ENCODE assay signal across 21 cellular contexts in the genomic region with DNA sequence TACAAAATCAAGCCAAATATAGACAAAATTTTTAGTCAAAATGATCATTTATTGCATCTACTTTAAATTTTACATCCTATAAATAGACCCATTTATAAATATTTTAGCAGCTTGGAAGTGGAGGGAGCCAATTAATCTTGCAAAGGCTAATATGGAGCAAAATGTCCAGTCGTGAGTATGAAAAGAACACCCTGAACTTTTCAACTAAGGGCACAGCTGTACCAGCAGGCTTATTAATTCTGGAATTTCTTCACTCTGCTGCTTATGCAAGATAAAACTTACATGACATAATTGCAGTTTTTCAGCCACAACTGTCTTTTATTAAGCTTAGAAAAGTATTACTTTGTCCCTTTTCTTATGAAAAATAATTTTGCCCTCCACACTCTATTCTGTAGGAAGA. TPM values are rescaled to one million over a fixed set of nuclear protein-coding genes. Genes with fewer than 3 reads are reported as not detected.
DNase-seq lines count a peak whose midpoint lies in the region; ATAC-seq and TF ChIP-seq lines count a peak whose summit lies in the region.
"Had no signal": no experiment of that assay in that cellular context is flagged by ENCODE, and none has a peak within 500 bp of the region (broad histone marks: within the 10 kb centered on the region; RNA-seq: fewer than 3 reads in every experiment).

No MANE protein-coding gene starts in this region.

- H3K36me3 Mint-ChIP-seq in osteocyte (ENCODE audit: unreplicated experiment): no peaks in the 10 kb centered on the region
- H3K36me3 Mint-ChIP-seq: stimulated activated memory B cell treated with anti-CD40 and anti-IgM and Interleukin-4, amounts not matched to agents 10 μg/mL and 1 μg/mL and 100 μg/mL, for 72 hours had no signal

- no peaks in the 10 kb centered on the region for H3K79me2 ChIP-seq in Karpas-422 (ENCODE audit: low read length)

- H3K4me3 ChIP-seq in ascending aorta (peak overlapping the region in 1 of 2 donors; percentile 24), fibroblast of villous mesenchyme (ENCODE audit: low read depth, low read length) (no peak overlapping the region), suprapubic skin (no peak overlapping the region), Karpas-422 (ENCODE audit: low read length) (no peak overlapping the region), dorsolateral prefrontal cortex (no peak overlapping the region)
- H3K4me3 ChIP-seq: BLaER1 treated with 17β-estradiol and CSF1 and Interleukin-3, amounts not matched to agents 10 nM and 100 nM; cardiac muscle cell; skin epidermis had no signal

- no peaks in the 10 kb centered on the region for H3K27me3 Mint-ChIP-seq in osteocyte (ENCODE audit: unreplicated experiment)
- H3K27me3 Mint-ChIP-seq: stimulated activated memory B cell treated with anti-CD40 and anti-IgM and Interleukin-4, amounts not matched to agents 10 μg/mL and 1 μg/mL and 100 μg/mL, for 72 hours had no signal

- H3K4me1 Mint-ChIP-seq in osteocyte (ENCODE audit: unreplicated experiment): peaks cover 11% of the 10 kb centered on the region
- H3K4me1 Mint-ChIP-seq: endodermal cell; stimulated activated memory B cell treated with anti-CD40 and anti-IgM and Interleukin-4, amounts not matched to agents 10 μg/mL and 1 μg/mL and 100 μg/mL, for 72 hours had no signal

- H4K20me1 ChIP-seq in Karpas-422 (ENCODE audit: insufficient read depth, low read depth, low read length): no peaks in the 10 kb centered on the region
- H4K20me1 ChIP-seq: BLaER1 treated with 17β-estradiol and CSF1 and Interleukin-3, amounts not matched to agents 10 nM and 100 nM had no signal

- no peak for TF ChIP-seq POLR2A in suprapubic skin (IDR thresholded peaks at IDR 0.05)

- intact Hi-C loops in ascending aorta (cut with DNase I): loop anchor here (2.0 kb wide), 1 partner anchor 23 kb away; a partner anchor contains a TSS
- intact Hi-C loops in dorsolateral prefrontal cortex (cut with DNase I): no loop called here

- TF ChIP-seq CTCF in ascending aorta (IDR thresholded peaks at IDR 0.05): no peak
- TF ChIP-seq CTCF in fibroblast of villous mesenchyme (IDR thresholded peaks at IDR 0.05; ENCODE audit: insufficient read depth, low read depth, low read length): no peak
- no peak for TF ChIP-seq CTCF in suprapubic skin (IDR thresholded peaks at IDR 0.05)
- no peak for TF ChIP-seq CTCF in foreskin keratinocyte (conservative IDR thresholded peaks at IDR 0.05)
- no peak for TF ChIP-seq CTCF in dorsolateral prefrontal cortex (IDR thresholded peaks at IDR 0.05 in 54 of 56, conservative IDR thresholded peaks at IDR 0.05 in 2 of 56; ENCODE audit: low read depth in 1 of 56, partially characterized antibody in 56 of 56)
- TF ChIP-seq CTCF in osteocyte (IDR thresholded peaks at IDR 0.05): no peak

- H3K36me3 ChIP-seq in ascending aorta (no peaks in the 10 kb centered on the region), suprapubic skin (no peaks in the 10 kb centered on the region), Karpas-422 (ENCODE audit: insufficient read depth, low read length) (no peaks in the 10 kb centered on the region)
- H3K36me3 ChIP-seq: BLaER1 treated with 17β-estradiol and CSF1 and Interleukin-3, amounts not matched to agents 10 nM and 100 nM had no signal

- no peaks in the 10 kb centered on the region for H3K9me2 ChIP-seq in Karpas-422 (replicated peaks; ENCODE audit: insufficient read depth, low read length)

- no peak overlapping the region for H3K27ac Mint-ChIP-seq in osteocyte (ENCODE audit: unreplicated experiment)
- H3K27ac Mint-ChIP-seq: activated naive CD4-positive, alpha-beta T cell treated with anti-CD3 and anti-CD28 coated beads for 36 hours; endodermal cell; naive thymus-derived CD4-positive, alpha-beta T cell; stimulated activated memory B cell treated with anti-CD40 and anti-IgM and Interleukin-4, amounts not matched to agents 10 μg/mL and 1 μg/mL and 100 μg/mL, for 72 hours; T-helper 1 cell treated with Interleukin-12 subunit alpha and Interleukin-12 subunit beta and Interleukin-4 antibody, amounts not matched to agents 30 μg/mL and 1 μg/mL, for 36 hours had no signal

- H3K9ac ChIP-seq in Karpas-422 (ENCODE audit: low read length): no peak overlapping the region
- H3K9ac ChIP-seq: BLaER1 treated with 17β-estradiol and CSF1 and Interleukin-3, amounts not matched to agents 10 nM and 100 nM had no signal

- DNase-seq in ascending aorta (ENCODE audit: low spot score in 2 of 2): no peak
- DNase-seq in fibroblast of villous mesenchyme (ENCODE audit: low read depth): peak; percentile 70
- DNase-seq in myocyte (ENCODE audit: low read depth): peak; percentile 27
- no peak for DNase-seq in suprapubic skin (ENCODE audit: low spot score in 2 of 2)
- no peak for DNase-seq in foreskin keratinocyte
- DNase-seq in Karpas-422: no peak
- DNase-seq in dorsolateral prefrontal cortex: no peak
- no peak for DNase-seq in osteocyte (ENCODE audit: extremely low spot score, unreplicated experiment)
- DNase-seq: activated CD4-positive, alpha-beta T cell treated with anti-CD3 and anti-CD28 coated beads for 1 hour; activated naive CD4-positive, alpha-beta T cell treated with anti-CD3 and anti-CD28 coated beads for 36 hours; endodermal cell; glutamatergic neuron; kidney glomerular epithelial cell; MV-4-11; naive thymus-derived CD4-positive, alpha-beta T cell had no signal

- no peaks in the 10 kb centered on the region for H3K9me3 ChIP-seq in ascending aorta
- no peaks in the 10 kb centered on the region for H3K9me3 ChIP-seq in suprapubic skin
- no peaks in the 10 kb centered on the region for H3K9me3 ChIP-seq in Karpas-422 (ENCODE audit: low read length)
- H3K9me3 ChIP-seq: BLaER1 treated with 17β-estradiol and CSF1 and Interleukin-3, amounts not matched to agents 10 nM and 100 nM had no signal

- H3K27ac ChIP-seq in ascending aorta (peak overlapping the region; percentile 58 to 69), suprapubic skin (peak overlapping the region; percentile 75), foreskin keratinocyte (no peak overlapping the region), Karpas-422 (ENCODE audit: low read length) (no peak overlapping the region), dorsolateral prefrontal cortex (no peak overlapping the region)
- H3K27ac ChIP-seq: BLaER1 treated with 17β-estradiol and CSF1 and Interleukin-3, amounts not matched to agents 10 nM and 100 nM; cardiac muscle cell; skin epidermis had no signal

- no peak for ATAC-seq in foreskin keratinocyte
- ATAC-seq: naive thymus-derived CD4-positive, alpha-beta T cell; stimulated activated memory B cell treated with anti-CD40 and anti-IgM and Interleukin-4, amounts not matched to agents 10 μg/mL and 1 μg/mL and 100 μg/mL, for 72 hours had no signal

- 36% methylated on average over 1 of the region's 1 CpG for WGBS in suprapubic skin

- no peak overlapping the region for H2AFZ ChIP-seq in Karpas-422 (ENCODE audit: low read length)

- no peak overlapping the region for H3K4me2 ChIP-seq in Karpas-422 (ENCODE audit: low read depth, low read length, poor library complexity, severe bottlenecking)
- H3K4me2 ChIP-seq: BLaER1 treated with 17β-estradiol and CSF1 and Interleukin-3, amounts not matched to agents 10 nM and 100 nM had no signal

- H3K9me3 Mint-ChIP-seq in osteocyte (ENCODE audit: unreplicated experiment): no peaks in the 10 kb centered on the region
- H3K9me3 Mint-ChIP-seq: activated naive CD4-positive, alpha-beta T cell treated with anti-CD3 and anti-CD28 coated beads for 36 hours; endodermal cell; naive thymus-derived CD4-positive, alpha-beta T cell; stimulated activated memory B cell treated with anti-CD40 and anti-IgM and Interleukin-4, amounts not matched to agents 10 μg/mL and 1 μg/mL and 100 μg/mL, for 72 hours; T-helper 1 cell treated with Interleukin-12 subunit alpha and Interleukin-12 subunit beta and Interleukin-4 antibody, amounts not matched to agents 30 μg/mL and 1 μg/mL, for 36 hours had no signal

- no peak for TF ChIP-seq EP300 in suprapubic skin (IDR thresholded peaks at IDR 0.05)

- H3K4me3 Mint-ChIP-seq in osteocyte (ENCODE audit: unreplicated experiment): no peak overlapping the region
- H3K4me3 Mint-ChIP-seq: activated naive CD4-positive, alpha-beta T cell treated with anti-CD3 and anti-CD28 coated beads for 36 hours; endodermal cell; naive thymus-derived CD4-positive, alpha-beta T cell; stimulated activated memory B cell treated with anti-CD40 and anti-IgM and Interleukin-4, amounts not matched to agents 10 μg/mL and 1 μg/mL and 100 μg/mL, for 72 hours; T-helper 1 cell treated with Interleukin-12 subunit alpha and Interleukin-12 subunit beta and Interleukin-4 antibody, amounts not matched to agents 30 μg/mL and 1 μg/mL, for 36 hours had no signal

- H3K27me3 ChIP-seq in ascending aorta (no peaks in the 10 kb centered on the region), suprapubic skin (no peaks in the 10 kb centered on the region), foreskin keratinocyte (no peaks in the 10 kb centered on the region), Karpas-422 (ENCODE audit: low read length) (no peaks in the 10 kb centered on the region), dorsolateral prefrontal cortex (no peaks in the 10 kb centered on the region)
- H3K27me3 ChIP-seq: BLaER1 treated with 17β-estradiol and CSF1 and Interleukin-3, amounts not matched to agents 10 nM and 100 nM; cardiac muscle cell had no signal

- peaks cover 2 to 11% of the 10 kb centered on the region in 2 donors for H3K4me1 ChIP-seq in ascending aorta
- peaks cover 15% of the 10 kb centered on the region for H3K4me1 ChIP-seq in suprapubic skin
- no peaks in the 10 kb centered on the region for H3K4me1 ChIP-seq in foreskin keratinocyte
- H3K4me1 ChIP-seq in Karpas-422 (ENCODE audit: low read length): no peaks in the 10 kb centered on the region
- H3K4me1 ChIP-seq: BLaER1 treated with 17β-estradiol and CSF1 and Interleukin-3, amounts not matched to agents 10 nM and 100 nM had no signal

RNA-seq across cellular contexts. Expression of a gene that starts 22.9 kb away (rescaled TPM):
- total RNA-seq in ascending aorta (75.4 TPM), fibroblast of villous mesenchyme (72.2 and 148 TPM in 2 replicates), myocyte (34.4 and 43.3 TPM in 2 replicates), suprapubic skin (10 to 100 TPM; 21.1 to 57.3 (median 37.8) TPM), foreskin keratinocyte (22.7 and 24.5 TPM in 2 replicates), dorsolateral prefrontal cortex (10 to 100 TPM; 11.5 to 44.5 (median 20.5) TPM), osteocyte (15.5 and 18.5 TPM in 2 replicates)
- 5.3 TPM for polyA plus RNA-seq in myocyte (2012)
- 3.0 and 4.3 TPM in 2 replicates for polyA plus RNA-seq in foreskin keratinocyte
- 1.2 and 1.4 TPM in 2 replicates for total RNA-seq in Karpas-422 (2014; rRNA removed; shearing (Covaris generic); ENCODE audit: low replicate concordance)

RNA-seq across cellular contexts. Expression of a gene that starts 54.0 kb away (rescaled TPM):
- total RNA-seq in ascending aorta: 3.5 TPM
- total RNA-seq in fibroblast of villous mesenchyme: 0.32 and 0.43 TPM in 2 replicates
- total RNA-seq in myocyte: 153 and 182 TPM in 2 replicates
- 15.1 TPM for polyA plus RNA-seq in myocyte (2012)
- total RNA-seq in suprapubic skin: not detected
- total RNA-seq in foreskin keratinocyte: not detected in 2 replicates
- polyA plus RNA-seq in foreskin keratinocyte: not detected in 2 replicates
- total RNA-seq in Karpas-422 (2014; rRNA removed; shearing (Covaris generic); ENCODE audit: low replicate concordance): not detected in 2 replicates
- 1 to 10 TPM in 23 of 120 experiments, under 1 TPM in 95, not detected in 2; 0.19 to 1.8 (median 0.72) TPM for total RNA-seq in dorsolateral prefrontal cortex
- not detected in 2 replicates for total RNA-seq in osteocyte
- total RNA-seq: activated naive CD4-positive, alpha-beta T cell treated with anti-CD3 and anti-CD28 coated beads for 36 hours; endodermal cell; H4; naive thymus-derived CD4-positive, alpha-beta T cell had no signal
- polyA plus RNA-seq: naive thymus-derived CD4-positive, alpha-beta T cell had no signal

Comparison
In these comparisons a context has a peak if more than half of its experiments do, and no peak if none do; other contexts are left out.
1. DNase-seq: peak in fibroblast of villous mesenchyme (single experiment) and myocyte (single experiment); none in ascending aorta (0 of 2), suprapubic skin (0 of 2), foreskin keratinocyte (0 of 2), Karpas-422 (single experiment), dorsolateral prefrontal cortex (0 of 10) and osteocyte (single experiment).
2. H3K27ac ChIP-seq: peak in ascending aorta (2 of 2) and suprapubic skin (single experiment); none in foreskin keratinocyte (single experiment), Karpas-422 (single experiment) and dorsolateral prefrontal cortex (0 of 59).
3. RNA of a gene that starts 54.0 kb away (total RNA-seq): 153 to 182 TPM in myocyte; 3.5 TPM in ascending aorta (single experiment), 0.19 to 1.8 TPM in dorsolateral prefrontal cortex, 0.32 to 0.43 TPM in fibroblast of villous mesenchyme, not detected in suprapubic skin, not detected in foreskin keratinocyte, not detected in Karpas-422 and not detected in osteocyte; every median in the first group is over 10 times any median in the second.